In genomic region chrX:69615779-69616519, GRCh38 we compare ENCODE assay signal across 8 cellular contexts. TPM values are rescaled to one million over a fixed set of nuclear protein-coding genes. Genes with fewer than 3 reads are reported as not detected.
DNase-seq lines count a peak whose midpoint lies in the region; ATAC-seq and TF ChIP-seq lines count a peak whose summit lies in the region.

Gene EDA (plus strand): TSS chrX:69616113.

- DNase-seq in GM13977 (ENCODE audit: low spot score): peak; percentile 28
- DNase-seq in PC-3: peak; percentile 77
- DNase-seq in activated T-helper 2 cell treated with anti-CD3 and anti-CD28 coated beads, Interferon-gamma antibody, Interleukin-2, Interleukin-4, amounts not matched to agents 10 μg/mL and 5 μg/mL and 100 μg/mL, durations not matched to agents 14 hours and 24 hours and 36 hours (ENCODE audit: low spot score): peak; percentile 64
- peak; percentile 70 for DNase-seq in fibroblast of mammary gland (ENCODE audit: low read depth)
- peak; percentile 12 to 16 for DNase-seq in stimulated activated CD8-positive, alpha-beta memory T cell treated with anti-CD3 and anti-CD28 coated beads, Interleukin-4, amount 100 ng/mL, for 4 hours (ENCODE audit: low read depth in 2 of 2, low spot score in 1 of 2)
- no peak for DNase-seq in SIG-M5 (lab: John Stamatoyannopoulos, UW)

- no peaks in the 10 kb centered on the region for H4K20me1 ChIP-seq in PC-3 (ENCODE audit: low read length)

- H3K4me3 ChIP-seq in PC-3 (ENCODE audit: low read length): peak within 1 kb of the TSS; percentile 62
- peak within 1 kb of the TSS; percentile 38 for H3K4me3 ChIP-seq in fibroblast of mammary gland (ENCODE audit: control insufficient read depth, low read depth, low read length)
- H3K4me3 ChIP-seq in muscle layer of duodenum (ENCODE audit: low read depth in 1 of 2, low read length in 2 of 2): peak within 1 kb of the TSS; percentile 42 to 78

- no peaks in the 10 kb centered on the region for H3K36me3 ChIP-seq in PC-3 (ENCODE audit: low read depth, low read length)
- H3K36me3 ChIP-seq in muscle layer of duodenum (ENCODE audit: control insufficient read depth in 1 of 2, insufficient read depth in 2 of 2, low read length in 2 of 2): no peaks in the 10 kb centered on the region

- no peaks in the 10 kb centered on the region for H3F3A ChIP-seq in PC-3 (ENCODE audit: low read length, unreplicated experiment)

- no TSS peak for BruUV-seq in PC-3 (replicated peaks; lab: Mats Ljungman, UMichigan)

- no peak within 1 kb of the TSS for H3K27ac Mint-ChIP-seq in activated T-helper 2 cell treated with anti-CD3 and anti-CD28 coated beads, Interferon-gamma antibody, Interleukin-2, Interleukin-4, amounts not matched to agents 10 μg/mL and 5 μg/mL and 100 μg/mL, durations not matched to agents 14 hours and 24 hours and 36 hours

- TF ChIP-seq CTCF in GM13977 (IDR thresholded peaks at IDR 0.05; ENCODE audit: extremely low read depth, insufficient read depth, missing control alignments): no peak
- TF ChIP-seq CTCF in PC-3 (conservative IDR thresholded peaks at IDR 0.05; ENCODE audit: low read depth, low read length): no peak
- TF ChIP-seq CTCF in fibroblast of mammary gland (conservative IDR thresholded peaks at IDR 0.05; ENCODE audit: control insufficient read depth, insufficient read depth, low read depth, low read length): no peak

- H3K27me3 ChIP-seq in PC-3 (ENCODE audit: low read length): peaks cover 28% of the 10 kb centered on the region
- no peaks in the 10 kb centered on the region for H3K27me3 ChIP-seq in muscle layer of duodenum (ENCODE audit: low read depth, low read length)

- in situ Hi-C loops in GM13977 (cut with MboI; ENCODE audit: low pct_unique_long_range_greater_than_20kb, low sequenced_read_pairs, unreplicated experiment): no loop called here

- H3K4me1 Mint-ChIP-seq in activated T-helper 2 cell treated with anti-CD3 and anti-CD28 coated beads, Interferon-gamma antibody, Interleukin-2, Interleukin-4, amounts not matched to agents 10 μg/mL and 5 μg/mL and 100 μg/mL, durations not matched to agents 14 hours and 24 hours and 36 hours (ENCODE audit: low read depth): peaks cover 4% of the 10 kb centered on the region

- H3K27me3 Mint-ChIP-seq in activated T-helper 2 cell treated with anti-CD3 and anti-CD28 coated beads, Interferon-gamma antibody, Interleukin-2, Interleukin-4, amounts not matched to agents 10 μg/mL and 5 μg/mL and 100 μg/mL, durations not matched to agents 14 hours and 24 hours and 36 hours (ENCODE audit: low read depth): peaks cover 11% of the 10 kb centered on the region

- H3K27ac ChIP-seq in PC-3 (ENCODE audit: low read length) (no peak within 1 kb of the TSS), muscle layer of duodenum (ENCODE audit: low read length) (no peak within 1 kb of the TSS)

- H2AFZ ChIP-seq in PC-3 (ENCODE audit: low read length): peak within 1 kb of the TSS; percentile 86

- H3K9me2 ChIP-seq in PC-3 (replicated peaks; ENCODE audit: low read length): no peaks in the 10 kb centered on the region

- peaks cover 6% of the 10 kb centered on the region; the same call in 1 of the 2 replicates for H3K4me1 ChIP-seq in PC-3 (ENCODE audit: insufficient read depth, low read length)
- peaks cover 0 to 4% of the 10 kb centered on the region in 2 donors for H3K4me1 ChIP-seq in muscle layer of duodenum (ENCODE audit: control insufficient read depth in 1 of 2, insufficient read depth in 2 of 2, low read length in 2 of 2)

- no peak within 1 kb of the TSS for H3K9ac ChIP-seq in PC-3 (ENCODE audit: low read length)

- no peaks in the 10 kb centered on the region for H3K79me2 ChIP-seq in PC-3 (ENCODE audit: low read length)

- CTCF ChIA-PET in PC-3 (lab: Charles Lee): no interaction called here

- POLR2A ChIA-PET in PC-3 (lab: Charles Lee; ENCODE audit: unreplicated experiment): no interaction called here

- peak within 1 kb of the TSS; percentile 79 for H3K4me3 Mint-ChIP-seq in activated T-helper 2 cell treated with anti-CD3 and anti-CD28 coated beads, Interferon-gamma antibody, Interleukin-2, Interleukin-4, amounts not matched to agents 10 μg/mL and 5 μg/mL and 100 μg/mL, durations not matched to agents 14 hours and 24 hours and 36 hours (ENCODE audit: low read depth)

- H3K36me3 Mint-ChIP-seq in activated T-helper 2 cell treated with anti-CD3 and anti-CD28 coated beads, Interferon-gamma antibody, Interleukin-2, Interleukin-4, amounts not matched to agents 10 μg/mL and 5 μg/mL and 100 μg/mL, durations not matched to agents 14 hours and 24 hours and 36 hours (ENCODE audit: low read depth): no peaks in the 10 kb centered on the region

- no peaks in the 10 kb centered on the region for H3K9me3 Mint-ChIP-seq in activated T-helper 2 cell treated with anti-CD3 and anti-CD28 coated beads, Interferon-gamma antibody, Interleukin-2, Interleukin-4, amounts not matched to agents 10 μg/mL and 5 μg/mL and 100 μg/mL, durations not matched to agents 14 hours and 24 hours and 36 hours

- peak; percentile 63 for ATAC-seq in HG03097 (IDR thresholded peaks at IDR 0.05; ENCODE audit: low FRiP score, unreplicated experiment)
- peak; percentile 87 for ATAC-seq in PC-3

- intact Hi-C loops in PC-3 (cut with micrococcal nuclease): loop anchor here (5.0 kb wide), 1 partner anchor 416 kb away; no protein-coding TSS in a partner anchor
- intact Hi-C loops in activated T-helper 2 cell treated with anti-CD3 and anti-CD28 coated beads, Interferon-gamma antibody, Interleukin-2, Interleukin-4, amounts not matched to agents 10 μg/mL and 5 μg/mL and 100 μg/mL, durations not matched to agents 14 hours and 24 hours and 36 hours (cut with micrococcal nuclease): loop anchor here (5.0 kb wide), 1 partner anchor 114 kb away; the partner anchor contains the start of gene NALF2

- H3K4me2 ChIP-seq in PC-3 (ENCODE audit: low read length): peak within 1 kb of the TSS; percentile 83

- H3K9me3 ChIP-seq in PC-3 (ENCODE audit: low read length) (no peaks in the 10 kb centered on the region), muscle layer of duodenum (ENCODE audit: control insufficient read depth in 1 of 2, low read length in 2 of 2) (no peaks in the 10 kb centered on the region)

RNA-seq across cellular contexts. Expression of gene EDA, which starts in this region (rescaled TPM):
- total RNA-seq in PC-3 (2014; rRNA removed): 0.15 and 1.0 TPM in 2 replicates
- total RNA-seq in activated T-helper 2 cell treated with anti-CD3 and anti-CD28 coated beads, Interferon-gamma antibody, Interleukin-2, Interleukin-4, amounts not matched to agents 10 μg/mL and 5 μg/mL and 100 μg/mL, durations not matched to agents 14 hours and 24 hours and 36 hours: 0.57 TPM in 2 replicates

Comparison
In these comparisons a context has a peak if more than half of its experiments do, and no peak if none do; other contexts are left out.
1. Peak in DNase-seq in activated T-helper 2 cell treated with anti-CD3 and anti-CD28 coated beads, Interferon-gamma antibody, Interleukin-2, Interleukin-4, amounts not matched to agents 10 μg/mL and 5 μg/mL and 100 μg/mL, durations not matched to agents 14 hours and 24 hours and 36 hours; RNA of the gene not detected or under 1 TPM.